ENCODE assay signal across 15 cellular contexts in genomic region chr22:38452373-38453064, GRCh38. TPM values are rescaled to one million over a fixed set of nuclear protein-coding genes. Genes with fewer than 3 reads are reported as not detected.
A peak's percentile ranks its signal among the peaks of the same experiment; 100 is the strongest.
DNase-seq lines count a peak whose midpoint lies in the region; ATAC-seq and TF ChIP-seq lines count a peak whose summit lies in the region.
"Had no signal": no experiment of that assay in that cellular context is flagged by ENCODE, and none has a peak within 500 bp of the region (broad histone marks: within the 10 kb centered on the region; RNA-seq: fewer than 3 reads in every experiment).

No MANE protein-coding gene starts in this region.

- H3K4me2 ChIP-seq in GM23338, result no peak overlapping the region

- H3K4me3 ChIP-seq in GM23338, result no peak overlapping the region
- H3K4me3 ChIP-seq in cardiac muscle cell, result no peak overlapping the region
- H3K4me3 ChIP-seq: colonic mucosa, psoas muscle had no signal

- H3K9me3 Mint-ChIP-seq in GM23338 (peaks cover 4% of the 10 kb centered on the region; the same call in 1 of the 3 replicates), progenitor cell of endocrine pancreas (ENCODE audit: low read depth) (no peaks in the 10 kb centered on the region)
- H3K9me3 Mint-ChIP-seq: stimulated activated naive CD8-positive, alpha-beta T cell treated with anti-CD3 and anti-CD28 coated beads, Interleukin-15, Interleukin-2, amounts not matched to agents 100 ng/mL and 50 ng/mL, for 24 hours had no signal

- TF ChIP-seq CTCF in GM23338 (conservative IDR thresholded peaks at IDR 0.05; ENCODE audit: low read depth in 2 of 2) (no peak), cardiac muscle cell (IDR thresholded peaks at IDR 0.05; ENCODE audit: low read depth, low read length) (no peak), progenitor cell of endocrine pancreas (IDR thresholded peaks at IDR 0.05; ENCODE audit: unreplicated experiment) (no peak)

- ATAC-seq in GM23338, result no peak; the same call in 2 of the 3 replicates
- no peak for ATAC-seq in HG03135 (IDR thresholded peaks at IDR 0.05; ENCODE audit: unreplicated experiment)

- H3K4me1 ChIP-seq in GM23338 (ENCODE audit: insufficient read depth) (peaks cover 8% of the 10 kb centered on the region; the same call in 1 of the 2 replicates), cardiac muscle cell (ENCODE audit: low read depth) (peaks cover 15% of the 10 kb centered on the region)
- H3K4me1 ChIP-seq: colonic mucosa, psoas muscle had no signal

- peaks cover 50% of the 10 kb centered on the region for H3K27me3 ChIP-seq in GM23338 (ENCODE audit: insufficient read depth)
- no peaks in the 10 kb centered on the region for H3K27me3 ChIP-seq in cardiac muscle cell

- peaks cover 33% of the 10 kb centered on the region for H3K4me1 Mint-ChIP-seq in GM23338
- peaks cover 15% of the 10 kb centered on the region for H3K4me1 Mint-ChIP-seq in progenitor cell of endocrine pancreas (ENCODE audit: low read depth)

- H3K4me3 Mint-ChIP-seq in GM23338 (no peak overlapping the region; the same call in 2 of the 3 replicates), progenitor cell of endocrine pancreas (ENCODE audit: low read depth) (peak overlapping the region; percentile 14)
- H3K4me3 Mint-ChIP-seq: CD4-positive, CD25-positive, alpha-beta regulatory T cell; stimulated activated naive CD8-positive, alpha-beta T cell treated with anti-CD3 and anti-CD28 coated beads, Interleukin-15, Interleukin-2, amounts not matched to agents 100 ng/mL and 50 ng/mL, for 24 hours had no signal

- peak; percentile 46 for DNase-seq in GM23338 (ENCODE audit: low spot score)
- DNase-seq in cardiac muscle cell (ENCODE audit: low read depth in 1 of 2, low spot score in 1 of 2), result peak; percentile 53 to 72
- DNase-seq in progenitor cell of endocrine pancreas (ENCODE audit: low spot score, unreplicated experiment), result no peak
- no peak for DNase-seq in activated T-cell treated with anti-CD3 and anti-CD28 coated beads for 4 hours
- no peak for DNase-seq in T-helper 1 cell
- no peak for DNase-seq in DMS79 (lab: John Stamatoyannopoulos, UW)
- DNase-seq: activated CD4-positive, alpha-beta T cell treated with anti-CD3 and anti-CD28 coated beads for 1 hour; CD4-positive, CD25-positive, alpha-beta regulatory T cell; colonic mucosa; MM.1S; psoas muscle; stimulated activated CD4-positive, alpha-beta T cell treated with anti-CD3 and anti-CD28 coated beads, Interleukin-4, amount 100 ng/mL, for 24 hours had no signal

- no peaks in the 10 kb centered on the region for H3K9me2 ChIP-seq in GM23338 (ENCODE audit: insufficient read depth)

- H3K36me3 Mint-ChIP-seq in GM23338 (ENCODE audit: low read depth), result no peaks in the 10 kb centered on the region; the same call in 2 of the 3 replicates
- H3K36me3 Mint-ChIP-seq in progenitor cell of endocrine pancreas (ENCODE audit: insufficient read depth), result no peaks in the 10 kb centered on the region

- H3K36me3 ChIP-seq in GM23338 (ENCODE audit: insufficient read depth) (no peaks in the 10 kb centered on the region), cardiac muscle cell (no peaks in the 10 kb centered on the region)
- H3K36me3 ChIP-seq: colonic mucosa had no signal

- no peak overlapping the region for H2AFZ ChIP-seq in GM23338

- H3K27ac Mint-ChIP-seq in GM23338, result no peak overlapping the region
- H3K27ac Mint-ChIP-seq in progenitor cell of endocrine pancreas, result no peak overlapping the region
- H3K27ac Mint-ChIP-seq: CD4-positive, CD25-positive, alpha-beta regulatory T cell; stimulated activated naive CD8-positive, alpha-beta T cell treated with anti-CD3 and anti-CD28 coated beads, Interleukin-15, Interleukin-2, amounts not matched to agents 100 ng/mL and 50 ng/mL, for 24 hours had no signal

- H3K9me3 ChIP-seq in cardiac muscle cell (ENCODE audit: low read depth), result no peaks in the 10 kb centered on the region
- H3K9me3 ChIP-seq: colonic mucosa, psoas muscle had no signal

- peaks cover 48% of the 10 kb centered on the region for H3K27me3 Mint-ChIP-seq in GM23338 (ENCODE audit: insufficient read depth, low read depth, poor library complexity)
- H3K27me3 Mint-ChIP-seq in progenitor cell of endocrine pancreas, result peaks cover 60% of the 10 kb centered on the region

- no peaks in the 10 kb centered on the region; the same call in 1 of the 2 replicates for H4K20me1 ChIP-seq in GM23338 (replicated peaks; ENCODE audit: insufficient read depth)

- H3K79me2 ChIP-seq in GM23338 (replicated peaks; ENCODE audit: insufficient read depth), result no peaks in the 10 kb centered on the region

- H3F3A ChIP-seq in GM23338 (replicated peaks; ENCODE audit: low read depth), result peaks cover 11% of the 10 kb centered on the region; the same call in 1 of the 2 replicates

- no peak overlapping the region for H3K27ac ChIP-seq in GM23338 (ENCODE audit: low read depth)
- peak overlapping the region; percentile 77 for H3K27ac ChIP-seq in angular gyrus (ENCODE audit: low read depth, low read length)
- no peak overlapping the region for H3K27ac ChIP-seq in cardiac muscle cell
- H3K27ac ChIP-seq: colonic mucosa, psoas muscle had no signal

TF ChIP-seq in GM23338, 12 proteins besides CTCF, POLR2A, EP300 and RAD21:
- TF ChIP-seq REST (IDR thresholded peaks at IDR 0.05; ENCODE audit: unreplicated experiment) (no peak), ZNF114 (CRISPR knock-in tag; IDR thresholded peaks at IDR 0.05) (no peak), EZH2phosphoT487 (IDR thresholded peaks at IDR 0.05; ENCODE audit: unreplicated experiment) (no peak), POLR2AphosphoS5 (IDR thresholded peaks at IDR 0.05; ENCODE audit: low read depth) (no peak), EZH2 (IDR thresholded peaks at IDR 0.05; ENCODE audit: low read depth, unreplicated experiment) (peak; percentile 28)
TF ChIP-seq in GM23338: peak in this region for 1.

RNA-seq across cellular contexts. Expression of gene KCNJ4, which starts 2.5 kb away (rescaled TPM):
- total RNA-seq in GM23338 (2014; rRNA removed; shearing (Covaris generic)), result 1.3 TPM in 2 replicates
- polyA plus RNA-seq in GM23338 (2016; fragmentation: Nextera tagmentation; extraction: Ambion mirVana), result 0.23 and 0.28 TPM in 2 replicates
- total RNA-seq in cardiac muscle cell, result 19.3 and 27.5 TPM in 2 replicates
- 3.2 and 4.9 TPM in 2 replicates for polyA plus RNA-seq in cardiac muscle cell
- 1.7 and 2.2 TPM in 2 replicates for total RNA-seq in progenitor cell of endocrine pancreas
- total RNA-seq: CD4-positive, CD25-positive, alpha-beta regulatory T cell; colonic mucosa; psoas muscle had no signal
- polyA plus RNA-seq: CD4-positive, CD25-positive, alpha-beta regulatory T cell had no signal

RNA-seq across cellular contexts. Expression of gene KDELR3, which starts 15.4 kb away (rescaled TPM):
- total RNA-seq in GM23338 (2014; rRNA removed; shearing (Covaris generic)), result 5.6 and 11.1 TPM in 2 replicates
- 5.7 and 7.8 TPM in 2 replicates for polyA plus RNA-seq in GM23338 (2016; fragmentation: Nextera tagmentation; extraction: Ambion mirVana)
- total RNA-seq in cardiac muscle cell, result 13.1 and 19.7 TPM in 2 replicates
- polyA plus RNA-seq in cardiac muscle cell, result 21.8 and 26.5 TPM in 2 replicates
- 5.7 and 6.3 TPM in 2 replicates for total RNA-seq in progenitor cell of endocrine pancreas
- total RNA-seq: CD4-positive, CD25-positive, alpha-beta regulatory T cell had no signal

RNA-seq across cellular contexts. Expression of gene DDX17, which starts 53.6 kb away (rescaled TPM):
- total RNA-seq in GM23338 (2014; rRNA removed; shearing (Covaris generic)), result 452 and 603 TPM in 2 replicates
- polyA plus RNA-seq in GM23338 (2016; fragmentation: Nextera tagmentation; extraction: Ambion mirVana) (88.0 and 91.0 TPM in 2 replicates), cardiac muscle cell (53.7 and 60.4 TPM in 2 replicates)
- total RNA-seq in cardiac muscle cell (682 and 855 TPM in 2 replicates), progenitor cell of endocrine pancreas (625 and 651 TPM in 2 replicates)

Comparison
In these comparisons a context has a peak if more than half of its experiments do, and no peak if none do; other contexts are left out.
1. DNase-seq: peak in GM23338 (single experiment) and cardiac muscle cell (2 of 2); none in progenitor cell of endocrine pancreas (single experiment), activated T-cell treated with anti-CD3 and anti-CD28 coated beads for 4 hours (single experiment), T-helper 1 cell (0 of 5) and DMS79 (single experiment).